ENCODE assay signal across 21 cellular contexts in the genomic region with DNA sequence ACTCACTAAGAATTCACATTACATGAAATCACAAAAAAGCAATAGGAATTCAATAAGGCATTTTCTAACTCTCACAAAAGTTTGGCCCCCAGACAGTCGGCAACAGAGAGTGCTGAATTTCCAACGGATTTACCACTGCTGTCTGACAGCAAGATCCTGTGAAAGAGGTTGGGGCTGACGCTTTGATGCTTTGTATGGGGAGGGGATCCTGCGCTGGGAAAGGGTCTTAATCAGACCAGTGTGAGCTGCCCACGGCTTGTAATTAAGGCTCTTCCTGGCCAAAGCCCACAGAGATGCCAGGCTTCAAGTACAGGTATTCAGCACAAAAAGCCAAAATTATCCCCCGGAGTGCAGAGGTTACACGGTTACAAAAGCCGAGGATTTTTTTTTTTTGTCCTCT.
DNase-seq lines count a peak whose midpoint lies in the region; ATAC-seq and TF ChIP-seq lines count a peak whose summit lies in the region.
"Had no signal": no experiment of that assay in that cellular context is flagged by ENCODE, and none has a peak within 500 bp of the region (broad histone marks: within the 10 kb centered on the region; RNA-seq: fewer than 3 reads in every experiment).

No MANE protein-coding gene starts in this region.

- no peak for TF ChIP-seq POLR2A in lower leg skin (IDR thresholded peaks at IDR 0.05)

- H3K9ac ChIP-seq in trophoblast cell (ENCODE audit: low read length), result no peak overlapping the region

- no peak overlapping the region for H3K4me3 Mint-ChIP-seq in memory B cell
- H3K4me3 Mint-ChIP-seq: CD4-positive, alpha-beta T cell had no signal

- H3K23ac ChIP-seq in trophoblast cell (ENCODE audit: low read length), result no peak overlapping the region

- H3K18ac ChIP-seq in trophoblast cell (ENCODE audit: low read length), result no peak overlapping the region

- H3K27me3 Mint-ChIP-seq in memory B cell, result no peaks in the 10 kb centered on the region
- H3K27me3 Mint-ChIP-seq: CD4-positive, alpha-beta T cell had no signal

- no peak overlapping the region for H3K14ac ChIP-seq in trophoblast cell (ENCODE audit: low read length)

- ATAC-seq in memory B cell (ENCODE audit: low read depth) (no peak), HG02623 (IDR thresholded peaks at IDR 0.05; ENCODE audit: unreplicated experiment) (no peak)
- no peak for ATAC-seq in stimulated activated naive CD8-positive, alpha-beta T cell treated with anti-CD3 and anti-CD28 coated beads, Interleukin-15, Interleukin-2, amounts not matched to agents 100 U/mL and 50 U/mL, for 24 hours
- ATAC-seq: A549, HCT116, Panc1 had no signal

- no peak overlapping the region for H4K12ac ChIP-seq in trophoblast cell (ENCODE audit: low read depth, low read length)

- H3K36me3 ChIP-seq in H7 (replicated peaks; ENCODE audit: control insufficient read depth, insufficient read depth, low read length), result no peaks in the 10 kb centered on the region
- no peaks in the 10 kb centered on the region for H3K36me3 ChIP-seq in trophoblast cell (ENCODE audit: control insufficient read depth in 1 of 2, insufficient read depth in 2 of 2, low read length in 2 of 2)

- TF ChIP-seq CTCF in lower leg skin (IDR thresholded peaks at IDR 0.05), result no peak

- no peak overlapping the region for H4K91ac ChIP-seq in trophoblast cell (ENCODE audit: low read depth, low read length)

- H2AK5ac ChIP-seq in trophoblast cell (ENCODE audit: low read length), result peak overlapping the region; percentile 47

- no peaks in the 10 kb centered on the region for H3K79me1 ChIP-seq in trophoblast cell (ENCODE audit: low read length)

- no peak overlapping the region for H2AFZ ChIP-seq in trophoblast cell (ENCODE audit: insufficient read depth, low read length, poor library complexity)

- DNase-seq in H7, result peak; percentile 17
- peak; percentile 67 for DNase-seq in ecto neural progenitor cell (ENCODE audit: low spot score)
- no peak for DNase-seq in memory B cell (ENCODE audit: low spot score in 2 of 2)
- DNase-seq in trophoblast cell, result no peak
- DNase-seq in posterior vena cava (ENCODE audit: low spot score), result no peak
- DNase-seq in stimulated activated naive CD8-positive, alpha-beta T cell treated with anti-CD3 and anti-CD28 coated beads, Interleukin-15, Interleukin-2, amounts not matched to agents 100 U/mL and 50 U/mL, for 24 hours, result no peak
- no peak for DNase-seq in lower leg skin (ENCODE audit: low spot score in 2 of 2)
- DNase-seq: Caco-2; CD4-positive, alpha-beta T cell; DND-41; KG1; NCI-H1092; NCI-H1436; NCI-H187 treated with DMSO at 0.1 percent for 48 hours; NCI-H2107; NCI-H510A; NCI-H748 treated with DMSO at 0.1 percent for 48 hours had no signal

- H3K36me3 Mint-ChIP-seq in memory B cell, result peaks cover 4% of the 10 kb centered on the region

- no peaks in the 10 kb centered on the region for H3K79me2 ChIP-seq in trophoblast cell (ENCODE audit: control insufficient read depth, insufficient read depth, low read length, poor library complexity)

- no peak overlapping the region for H4K8ac ChIP-seq in trophoblast cell (ENCODE audit: low read depth, low read length)

- no peaks in the 10 kb centered on the region for H3K4me1 ChIP-seq in trophoblast cell (ENCODE audit: control insufficient read depth in 1 of 2, insufficient read depth in 2 of 2, low read length in 2 of 2)
- H3K4me1 ChIP-seq: A549, Caco-2 had no signal

- H3K27ac Mint-ChIP-seq in memory B cell, result peak overlapping the region; percentile 29
- H3K27ac Mint-ChIP-seq: CD4-positive, alpha-beta T cell had no signal

- H3K4me3 ChIP-seq in H7 (ENCODE audit: insufficient read depth, low read depth, low read length) (no peak overlapping the region), trophoblast cell (ENCODE audit: low read depth, low read length) (no peak overlapping the region), lower leg skin (ENCODE audit: low read depth, poor library complexity, severe bottlenecking) (no peak overlapping the region)
- H3K4me3 ChIP-seq: A549 had no signal

- no peak overlapping the region for H3K27ac ChIP-seq in trophoblast cell (ENCODE audit: low read depth, low read length)
- H3K27ac ChIP-seq: A549 had no signal

- H3K4me1 Mint-ChIP-seq in memory B cell, result peaks cover 19% of the 10 kb centered on the region

- intact Hi-C loops in posterior vena cava (cut with DNase I) (no loop called here), lower leg skin (cut with DNase I; ENCODE audit: low total_unique reads) (no loop called here)

- H2BK120ac ChIP-seq in trophoblast cell (ENCODE audit: insufficient read depth, low read length, poor library complexity), result no peak overlapping the region

- no peak overlapping the region for H2BK5ac ChIP-seq in trophoblast cell (ENCODE audit: low read depth, low read length, poor library complexity)

- H3K9me3 Mint-ChIP-seq in memory B cell, result no peaks in the 10 kb centered on the region
- H3K9me3 Mint-ChIP-seq: CD4-positive, alpha-beta T cell had no signal

- H2BK12ac ChIP-seq in trophoblast cell (ENCODE audit: low read length), result no peak overlapping the region

- no CpG with 5 or more reads among the region's 8 CpGs for WGBS in trophoblast cell (ENCODE audit: extremely low coverage, insufficient coverage, insufficient read length)
- 77 to 79% methylated on average over 8 of the region's 8 CpGs for WGBS in lower leg skin, 2 donors

- H3K4me2 ChIP-seq in trophoblast cell (ENCODE audit: low read length), result no peak overlapping the region
- H3K4me2 ChIP-seq: A549 had no signal

- H3K27me3 ChIP-seq in H7 (ENCODE audit: control insufficient read depth, insufficient read depth, low read length), result no peaks in the 10 kb centered on the region
- no peaks in the 10 kb centered on the region for H3K27me3 ChIP-seq in trophoblast cell (ENCODE audit: insufficient read depth, low read length)

- H3K4ac ChIP-seq in trophoblast cell (ENCODE audit: low read depth, low read length), result no peak overlapping the region

- H3K9me3 ChIP-seq in trophoblast cell (ENCODE audit: insufficient read depth, low read depth, low read length), result peaks cover 2% of the 10 kb centered on the region
- H3K9me3 ChIP-seq: A549, Caco-2 had no signal

Comparison
In these comparisons a context has a peak if more than half of its experiments do, and no peak if none do; other contexts are left out.
1. DNase-seq: peak in H7 (single experiment) and ecto neural progenitor cell (single experiment); none in memory B cell (0 of 2), trophoblast cell (0 of 2), posterior vena cava (single experiment), stimulated activated naive CD8-positive, alpha-beta T cell treated with anti-CD3 and anti-CD28 coated beads, Interleukin-15, Interleukin-2, amounts not matched to agents 100 U/mL and 50 U/mL, for 24 hours (single experiment) and lower leg skin (0 of 2).